1 cellular context compared by ENCODE assay signal in the genomic region with DNA sequence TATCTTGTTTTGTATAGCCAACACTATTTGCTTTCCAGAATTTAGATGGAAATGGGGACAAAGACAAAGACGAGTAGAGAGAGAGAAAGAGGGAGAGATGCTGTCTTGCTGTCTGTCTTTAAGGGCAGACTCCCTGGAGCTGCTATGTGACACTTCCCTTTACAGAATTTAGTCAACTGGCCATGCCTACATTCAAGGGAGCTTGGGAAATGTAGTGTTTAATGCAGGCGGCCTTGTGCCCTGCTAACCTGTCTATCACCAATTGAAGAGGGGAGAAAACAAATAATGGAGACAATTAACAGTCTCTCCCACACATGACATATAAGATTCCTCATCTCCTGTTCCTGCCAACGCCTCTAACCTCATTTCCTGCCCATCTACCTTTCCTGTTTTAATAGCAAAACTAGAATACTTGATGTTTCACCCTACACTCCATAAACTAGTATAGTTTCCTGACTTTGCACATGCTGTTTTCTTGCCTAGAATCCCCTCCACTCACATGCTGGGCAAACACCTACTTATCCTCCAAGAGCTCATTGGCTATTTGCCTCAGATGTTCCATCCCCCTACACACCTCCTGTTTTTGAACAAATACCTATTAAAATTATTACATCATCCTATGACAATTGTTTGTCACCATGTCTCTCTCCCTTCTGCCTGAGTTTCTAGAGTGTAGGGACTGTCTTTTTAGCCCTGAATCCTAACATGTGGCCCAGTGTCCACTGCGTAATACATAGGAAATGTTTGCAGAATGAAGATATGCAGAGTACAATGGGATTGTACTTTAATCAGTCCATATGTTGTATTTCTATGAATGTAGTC.
A peak's percentile ranks its signal among the peaks of the same experiment; 100 is the strongest.
TF ChIP-seq lines count a peak whose summit lies in the region.

No MANE protein-coding gene starts in this region.

TF ChIP-seq in K562, 482 proteins besides CTCF, POLR2A, EP300 and RAD21 (continued from another document):
- TF ChIP-seq, protein P1, sequence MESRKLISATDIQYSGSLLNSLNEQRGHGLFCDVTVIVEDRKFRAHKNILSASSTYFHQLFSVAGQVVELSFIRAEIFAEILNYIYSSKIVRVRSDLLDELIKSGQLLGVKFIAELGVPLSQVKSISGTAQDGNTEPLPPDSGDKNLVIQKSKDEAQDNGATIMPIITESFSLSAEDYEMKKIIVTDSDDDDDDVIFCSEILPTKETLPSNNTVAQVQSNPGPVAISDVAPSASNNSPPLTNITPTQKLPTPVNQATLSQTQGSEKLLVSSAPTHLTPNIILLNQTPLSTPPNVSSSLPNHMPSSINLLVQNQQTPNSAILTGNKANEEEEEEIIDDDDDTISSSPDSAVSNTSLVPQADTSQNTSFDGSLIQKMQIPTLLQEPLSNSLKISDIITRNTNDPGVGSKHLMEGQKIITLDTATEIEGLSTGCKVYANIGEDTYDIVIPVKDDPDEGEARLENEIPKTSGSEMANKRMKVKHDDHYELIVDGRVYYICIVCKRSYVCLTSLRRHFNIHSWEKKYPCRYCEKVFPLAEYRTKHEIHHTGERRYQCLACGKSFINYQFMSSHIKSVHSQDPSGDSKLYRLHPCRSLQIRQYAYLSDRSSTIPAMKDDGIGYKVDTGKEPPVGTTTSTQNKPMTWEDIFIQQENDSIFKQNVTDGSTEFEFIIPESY (CRISPR knock-in tag; IDR thresholded peaks at IDR 0.05), result no peak
- TF ChIP-seq, protein P2, sequence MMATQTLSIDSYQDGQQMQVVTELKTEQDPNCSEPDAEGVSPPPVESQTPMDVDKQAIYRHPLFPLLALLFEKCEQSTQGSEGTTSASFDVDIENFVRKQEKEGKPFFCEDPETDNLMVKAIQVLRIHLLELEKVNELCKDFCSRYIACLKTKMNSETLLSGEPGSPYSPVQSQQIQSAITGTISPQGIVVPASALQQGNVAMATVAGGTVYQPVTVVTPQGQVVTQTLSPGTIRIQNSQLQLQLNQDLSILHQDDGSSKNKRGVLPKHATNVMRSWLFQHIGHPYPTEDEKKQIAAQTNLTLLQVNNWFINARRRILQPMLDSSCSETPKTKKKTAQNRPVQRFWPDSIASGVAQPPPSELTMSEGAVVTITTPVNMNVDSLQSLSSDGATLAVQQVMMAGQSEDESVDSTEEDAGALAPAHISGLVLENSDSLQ (IDR thresholded peaks at IDR 0.05), result peak; percentile 34
- TF ChIP-seq KDM5B (IDR thresholded peaks at IDR 0.05; ENCODE audit: insufficient replicate concordance, low read depth, low read length) (no peak), CEBPG (CRISPR knock-in tag; IDR thresholded peaks at IDR 0.05) (no peak), CEBPG (tag; conservative IDR thresholded peaks at IDR 0.05 in 1 of 2, IDR thresholded peaks at IDR 0.05 in 1 of 2) (peak in 1 of 2 experiments; percentile 75; a peak in 2 of 4 replicates), ZBTB17 (CRISPR knock-in tag; IDR thresholded peaks at IDR 0.05) (0 out of 2 replicates have a peak, but pooled peaks have one; percentile 47), HEY1 (CRISPR knock-in tag; IDR thresholded peaks at IDR 0.05; ENCODE audit: borderline replicate concordance) (no peak), NR2C1 (IDR thresholded peaks at IDR 0.05) (no peak), NR2C1 (tag; IDR thresholded peaks at IDR 0.05) (no peak)
- TF ChIP-seq, protein P3, sequence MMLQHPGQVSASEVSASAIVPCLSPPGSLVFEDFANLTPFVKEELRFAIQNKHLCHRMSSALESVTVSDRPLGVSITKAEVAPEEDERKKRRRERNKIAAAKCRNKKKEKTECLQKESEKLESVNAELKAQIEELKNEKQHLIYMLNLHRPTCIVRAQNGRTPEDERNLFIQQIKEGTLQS (IDR thresholded peaks at IDR 0.05), result peak; percentile 87
- TF ChIP-seq, protein P3 (CRISPR knock-in tag; conservative IDR thresholded peaks at IDR 0.05), result no peak
